In genomic region chr18:79405019-79405780, GRCh38 we compare ENCODE assay signal across 2 cellular contexts.
TF ChIP-seq lines count a peak whose summit lies in the region.

No MANE protein-coding gene starts in this region.

TF ChIP-seq in SK-N-SH, 30 proteins besides CTCF, POLR2A, EP300 and RAD21 (continued from another document):
- TF ChIP-seq IRF3 (IDR thresholded peaks at IDR 0.05; ENCODE audit: low read depth, low read length) (no peak), FOXJ3 (CRISPR knock-in tag; IDR thresholded peaks at IDR 0.05) (no peak), REST (IDR thresholded peaks at IDR 0.05; ENCODE audit: low read depth, low read length) (no peak), MAX (IDR thresholded peaks at IDR 0.05; ENCODE audit: low read depth) (no peak), YY1 (IDR thresholded peaks at IDR 0.05; ENCODE audit: low read depth) (no peak)

TF ChIP-seq in SK-N-SH treated with all-trans-retinoic acid at 6 μM for 48 hours, 23 proteins besides CTCF, POLR2A, EP300 and RAD21 (continued from another document):
- TF ChIP-seq CREB5 (CRISPR knock-in tag; IDR thresholded peaks at IDR 0.05; ENCODE audit: low read depth) (no peak), TSHZ2 (CRISPR knock-in tag; IDR thresholded peaks at IDR 0.05) (no peak), SNAI2 (CRISPR knock-in tag; IDR thresholded peaks at IDR 0.05) (no peak), TCF4 (CRISPR knock-in tag; IDR thresholded peaks at IDR 0.05; ENCODE audit: borderline replicate concordance) (no peak), RARB (CRISPR knock-in tag; IDR thresholded peaks at IDR 0.05) (no peak), ZC3H10 (CRISPR knock-in tag; IDR thresholded peaks at IDR 0.05) (no peak), OSR1 (CRISPR knock-in tag; IDR thresholded peaks at IDR 0.05) (no peak), ZFP30 (CRISPR knock-in tag; IDR thresholded peaks at IDR 0.05) (no peak), ZFP3 (CRISPR knock-in tag; IDR thresholded peaks at IDR 0.05) (no peak), ISL1 (CRISPR knock-in tag; IDR thresholded peaks at IDR 0.05) (no peak), POU6F1 (CRISPR knock-in tag; IDR thresholded peaks at IDR 0.05; ENCODE audit: borderline replicate concordance, low read depth) (no peak), TOX (CRISPR knock-in tag; IDR thresholded peaks at IDR 0.05; ENCODE audit: borderline replicate concordance) (no peak), CSRNP3 (CRISPR knock-in tag; IDR thresholded peaks at IDR 0.05) (no peak), ZNF565 (CRISPR knock-in tag; conservative IDR thresholded peaks at IDR 0.05; ENCODE audit: low read depth) (no peak)
